8 cellular contexts compared by ENCODE assay signal in genomic region chr6:7910298-7910653, GRCh38. TPM values are rescaled to one million over a fixed set of nuclear protein-coding genes. Genes with fewer than 3 reads are reported as not detected.
DNase-seq lines count a peak whose midpoint lies in the region; ATAC-seq and TF ChIP-seq lines count a peak whose summit lies in the region.

No MANE protein-coding gene starts in this region.

- peaks cover 23% of the 10 kb centered on the region for H3K4me1 Mint-ChIP-seq in activated CD4-positive, alpha-beta T cell treated with anti-CD3 and anti-CD28 coated beads, Interleukin-2, amount 10 ng/mL, durations not matched to agents 7 days and 5 days

- H3K27me3 ChIP-seq in mucosa of stomach (ENCODE audit: control insufficient read depth, insufficient read depth, low read length), result no peaks in the 10 kb centered on the region

- H3K27ac Mint-ChIP-seq in activated CD4-positive, alpha-beta T cell treated with anti-CD3 and anti-CD28 coated beads, Interleukin-2, amount 10 ng/mL, durations not matched to agents 7 days and 5 days, result no peak overlapping the region

- no peak overlapping the region for H3K4me3 Mint-ChIP-seq in activated CD4-positive, alpha-beta T cell treated with anti-CD3 and anti-CD28 coated beads, Interleukin-2, amount 10 ng/mL, durations not matched to agents 7 days and 5 days

- no peaks in the 10 kb centered on the region for H3K9me3 Mint-ChIP-seq in activated CD4-positive, alpha-beta T cell treated with anti-CD3 and anti-CD28 coated beads, Interleukin-2, amount 10 ng/mL, durations not matched to agents 7 days and 5 days

- CTCF ChIA-PET in activated CD4-positive, alpha-beta T cell treated with anti-CD3 and anti-CD28 coated beads, Interleukin-2, amount 10 ng/mL, durations not matched to agents 7 days and 5 days (lab: Charles Lee), result no interaction called here

- POLR2A ChIA-PET in activated CD4-positive, alpha-beta T cell treated with anti-CD3 and anti-CD28 coated beads, Interleukin-2, amount 10 ng/mL, durations not matched to agents 7 days and 5 days (lab: Charles Lee), result no interaction called here

- no peak for TF ChIP-seq CTCF in cardiac fibroblast (IDR thresholded peaks at IDR 0.05; ENCODE audit: low read depth, low read length)

- H3K36me3 ChIP-seq in mucosa of stomach (ENCODE audit: control insufficient read depth, insufficient read depth, low read length), result no peaks in the 10 kb centered on the region

- DNase-seq in activated CD4-positive, alpha-beta T cell treated with anti-CD3 and anti-CD28 coated beads, Interleukin-2, amount 10 ng/mL, durations not matched to agents 7 days and 5 days, result peak; percentile 26
- DNase-seq in activated CD4-positive, alpha-beta T cell treated with anti-CD3 and anti-CD28 coated beads, Interleukin-2, amount 50 U/mL, for 1 hour, result no peak
- peak in 1 of 2 donors; percentile 30 for DNase-seq in cardiac fibroblast (ENCODE audit: low read depth in 2 of 2)
- DNase-seq in H4 (ENCODE audit: low spot score), result no peak
- DNase-seq in NCI-H446 treated with DMSO at 0.1 percent for 48 hours (lab: John Stamatoyannopoulos, UW), result no peak
- DNase-seq in stimulated activated CD4-positive, alpha-beta T cell treated with anti-CD3 and anti-CD28 coated beads, Interleukin-2, amount 100 ng/mL, for 48 hours, result no peak

- peak overlapping the region; percentile 43 for H3K9ac ChIP-seq in mucosa of stomach (ENCODE audit: low read length)

- peaks cover 26% of the 10 kb centered on the region for H3K4me1 ChIP-seq in mucosa of stomach (ENCODE audit: control insufficient read depth, insufficient read depth, low read length)

- no peaks in the 10 kb centered on the region for H3K27me3 Mint-ChIP-seq in activated CD4-positive, alpha-beta T cell treated with anti-CD3 and anti-CD28 coated beads, Interleukin-2, amount 10 ng/mL, durations not matched to agents 7 days and 5 days

- no peaks in the 10 kb centered on the region for H3K9me3 ChIP-seq in mucosa of stomach (ENCODE audit: control insufficient read depth, low read length)

- ATAC-seq in HG03103 (IDR thresholded peaks at IDR 0.05; ENCODE audit: low read depth, unreplicated experiment), result peak; percentile 24

- H3K36me3 Mint-ChIP-seq in activated CD4-positive, alpha-beta T cell treated with anti-CD3 and anti-CD28 coated beads, Interleukin-2, amount 10 ng/mL, durations not matched to agents 7 days and 5 days (ENCODE audit: low read depth), result no peaks in the 10 kb centered on the region

- H3K4me3 ChIP-seq in cardiac fibroblast (replicated peaks in 1 of 2; ENCODE audit: low read depth in 2 of 2, low read length in 2 of 2) (peak overlapping the region; percentile 61 to 78), mucosa of stomach (ENCODE audit: low read length) (no peak overlapping the region)

RNA-seq across cellular contexts. Expression of gene TXNDC5, which starts 0.3 kb away (rescaled TPM):
- total RNA-seq in activated CD4-positive, alpha-beta T cell treated with anti-CD3 and anti-CD28 coated beads, Interleukin-2, amount 10 ng/mL, durations not matched to agents 7 days and 5 days, result 10 to 100 TPM; 32.5 to 33.2 TPM
- total RNA-seq in H4 (2014; rRNA removed; shearing (Covaris generic)), result 462 and 475 TPM in 2 replicates

Comparison
In these comparisons a context has a peak if more than half of its experiments do, and no peak if none do; other contexts are left out.
1. RNA of gene TXNDC5, which starts 0.3 kb away (total RNA-seq): 462 to 475 TPM in H4; 32.5 to 33.2 TPM in activated CD4-positive, alpha-beta T cell treated with anti-CD3 and anti-CD28 coated beads, Interleukin-2, amount 10 ng/mL, durations not matched to agents 7 days and 5 days; every median in the first group is over 10 times any median in the second.